Comparison of ENCODE assay signal across 11 cellular contexts in genomic region chr11:12179521-12179920, GRCh38.
A peak's percentile ranks its signal among the peaks of the same experiment; 100 is the strongest.
DNase-seq lines count a peak whose midpoint lies in the region; ATAC-seq and TF ChIP-seq lines count a peak whose summit lies in the region.
"Had no signal": no experiment of that assay in that cellular context is flagged by ENCODE, and none has a peak within 500 bp of the region (broad histone marks: within the 10 kb centered on the region; RNA-seq: fewer than 3 reads in every experiment).

No MANE protein-coding gene starts in this region.

- no peaks in the 10 kb centered on the region for H3K27me3 ChIP-seq in breast epithelium
- H3K27me3 ChIP-seq in ascending aorta, result no peaks in the 10 kb centered on the region
- no peaks in the 10 kb centered on the region for H3K27me3 ChIP-seq in lower lobe of right lung (ENCODE audit: low read depth)
- H3K27me3 ChIP-seq in uterus, result no peaks in the 10 kb centered on the region

- peaks cover 63% of the 10 kb centered on the region for H3K4me1 Mint-ChIP-seq in MCF 10A (ENCODE audit: insufficient read depth, unreplicated experiment)
- H3K4me1 Mint-ChIP-seq: memory B cell had no signal

- peak; percentile 54 to 72 for ATAC-seq in lower lobe of right lung

- H3K9me3 Mint-ChIP-seq in MCF 10A (ENCODE audit: unreplicated experiment), result no peaks in the 10 kb centered on the region
- H3K9me3 Mint-ChIP-seq: memory B cell had no signal

- H3K9me3 ChIP-seq in breast epithelium, result no peaks in the 10 kb centered on the region
- H3K9me3 ChIP-seq in ascending aorta, result no peaks in the 10 kb centered on the region
- H3K9me3 ChIP-seq in lower lobe of right lung, result no peaks in the 10 kb centered on the region
- H3K9me3 ChIP-seq in uterus, result no peaks in the 10 kb centered on the region

- no peaks in the 10 kb centered on the region for H3K36me3 Mint-ChIP-seq in MCF 10A (ENCODE audit: insufficient read depth, unreplicated experiment)
- H3K36me3 Mint-ChIP-seq: memory B cell had no signal

- peak overlapping the region; percentile 39 for H3K4me3 Mint-ChIP-seq in MCF 10A (ENCODE audit: unreplicated experiment)
- H3K4me3 Mint-ChIP-seq: memory B cell had no signal

- peak overlapping the region; percentile 74 for H3K27ac Mint-ChIP-seq in MCF 10A (ENCODE audit: low read depth, unreplicated experiment)
- H3K27ac Mint-ChIP-seq: memory B cell had no signal

- TF ChIP-seq POLR2A in breast epithelium (IDR thresholded peaks at IDR 0.05), result no peak
- no peak for TF ChIP-seq POLR2A in uterus (IDR thresholded peaks at IDR 0.05)

- no peaks in the 10 kb centered on the region for H3K36me3 ChIP-seq in breast epithelium
- H3K36me3 ChIP-seq in ascending aorta, result peaks cover 3 to 21% of the 10 kb centered on the region in 2 donors
- no peaks in the 10 kb centered on the region for H3K36me3 ChIP-seq in lower lobe of right lung
- H3K36me3 ChIP-seq in uterus, result no peaks in the 10 kb centered on the region

- H3K27ac ChIP-seq in breast epithelium, result peak overlapping the region in 1 of 2 donors; percentile 2
- H3K27ac ChIP-seq in ascending aorta, result peak overlapping the region; percentile 85 to 98
- peak overlapping the region; percentile 73 for H3K27ac ChIP-seq in lower lobe of right lung
- H3K27ac ChIP-seq in uterus, result peak overlapping the region; percentile 45 to 53

- no peak for DNase-seq in MCF 10A (ENCODE audit: unreplicated experiment)
- no peak for DNase-seq in breast epithelium (ENCODE audit: low spot score in 2 of 2)
- DNase-seq in ascending aorta (ENCODE audit: low spot score in 2 of 2), result no peak
- DNase-seq in lower lobe of right lung, result peak; percentile 55
- no peak for DNase-seq in uterus
- DNase-seq in OCI-M2 (lab: John Stamatoyannopoulos, UW; ENCODE audit: unreplicated experiment), result no peak
- no peak for DNase-seq in AML-193 (lab: John Stamatoyannopoulos, UW)
- no peak for DNase-seq in iPS-NIHi11 (ENCODE audit: low spot score)
- DNase-seq: activated T-cell treated with anti-CD3 and anti-CD28 coated beads, Interleukin-2, amount 50 U/mL, for 1 hour; stimulated activated CD4-positive, alpha-beta T cell treated with anti-CD3 and anti-CD28 coated beads, Interleukin-2, amount 100 ng/mL, for 48 hours had no signal

- intact Hi-C loops in MCF 10A (cut with micrococcal nuclease) (loop anchor here (5.0 kb wide), 1 partner anchor 52 kb away; no protein-coding TSS in a partner anchor), breast epithelium (cut with DNase I; ENCODE audit: low total_unique reads) (no loop called here), ascending aorta (cut with DNase I) (no loop called here), lower lobe of right lung (cut with DNase I) (no loop called here), uterus (cut with DNase I; ENCODE audit: low total_unique reads) (no loop called here)

- no peaks in the 10 kb centered on the region for H3K27me3 Mint-ChIP-seq in MCF 10A (ENCODE audit: insufficient read depth, unreplicated experiment)

- CTCF ChIA-PET in MCF 10A (lab: Yijun Ruan, JAX), result interaction anchor here (0.6 to 2.0 kb wide), 2 partner anchors 9 to 57 kb away, joined by 3 to 7 read pairs; no protein-coding TSS in a partner anchor

- TF ChIP-seq CTCF in MCF 10A (IDR thresholded peaks at IDR 0.05; ENCODE audit: unreplicated experiment) (no peak), breast epithelium (IDR thresholded peaks at IDR 0.05) (no peak), ascending aorta (IDR thresholded peaks at IDR 0.05) (no peak), lower lobe of right lung (IDR thresholded peaks at IDR 0.05) (no peak), uterus (IDR thresholded peaks at IDR 0.05) (no peak)

- H3K4me1 ChIP-seq in breast epithelium, result peaks cover 0 to 5% of the 10 kb centered on the region in 2 donors
- H3K4me1 ChIP-seq in ascending aorta, result peaks cover 19 to 73% of the 10 kb centered on the region in 2 donors
- H3K4me1 ChIP-seq in lower lobe of right lung, result peaks cover 51% of the 10 kb centered on the region
- peaks cover 11 to 17% of the 10 kb centered on the region in 2 donors for H3K4me1 ChIP-seq in uterus

- no TSS peak for BruUV-seq in MCF 10A (replicated peaks; lab: Mats Ljungman, UMichigan)

- POLR2A ChIA-PET in MCF 10A (lab: Yijun Ruan, JAX), result interaction anchor here (1.0 to 7.9 kb wide), 7 partner anchors 10 to 70 kb away, joined by 4 to 95 read pairs (median 10); partner anchors contain the start of gene MICAL2

- H3K4me3 ChIP-seq in breast epithelium (no peak overlapping the region), ascending aorta (no peak overlapping the region), lower lobe of right lung (no peak overlapping the region), uterus (no peak overlapping the region)
